11 cellular contexts compared by ENCODE assay signal in genomic region chr3:192833177-192833890, GRCh38.
DNase-seq lines count a peak whose midpoint lies in the region; ATAC-seq and TF ChIP-seq lines count a peak whose summit lies in the region.
"Had no signal": no experiment of that assay in that cellular context is flagged by ENCODE, and none has a peak within 500 bp of the region (broad histone marks: within the 10 kb centered on the region; RNA-seq: fewer than 3 reads in every experiment).

No MANE protein-coding gene starts in this region.

- DNase-seq in AG20443 (ENCODE audit: low spot score) (peak; percentile 43), MV-4-11 (lab: John Stamatoyannopoulos, UW) (peak; percentile 5), coronary artery (ENCODE audit: low spot score) (no peak), myocyte (ENCODE audit: low read depth) (peak; percentile 80), NCI-H1048 (lab: John Stamatoyannopoulos, UW) (no peak), SW 1271 (lab: John Stamatoyannopoulos, UW) (no peak)
- DNase-seq: H7, NCI-H2107 had no signal

- ATAC-seq in GM18517 (IDR thresholded peaks at IDR 0.05; ENCODE audit: unreplicated experiment) (no peak), HG03469 (IDR thresholded peaks at IDR 0.05; ENCODE audit: unreplicated experiment) (no peak)
- ATAC-seq: esophagus mucosa had no signal

- peak overlapping the region; percentile 17 for H3K4me3 ChIP-seq in coronary artery

- peak overlapping the region; percentile 40 to 52 for H3K27ac ChIP-seq in coronary artery

- TF ChIP-seq CTCF in coronary artery (IDR thresholded peaks at IDR 0.05) = no peak

Comparison
In these comparisons a context has a peak if more than half of its experiments do, and no peak if none do; other contexts are left out.
1. DNase-seq: peak in AG20443 (single experiment), MV-4-11 (single experiment) and myocyte (single experiment); none in coronary artery (single experiment), NCI-H1048 (single experiment) and SW 1271 (0 of 2).